ENCODE assay signal across 31 cellular contexts in the genomic region with DNA sequence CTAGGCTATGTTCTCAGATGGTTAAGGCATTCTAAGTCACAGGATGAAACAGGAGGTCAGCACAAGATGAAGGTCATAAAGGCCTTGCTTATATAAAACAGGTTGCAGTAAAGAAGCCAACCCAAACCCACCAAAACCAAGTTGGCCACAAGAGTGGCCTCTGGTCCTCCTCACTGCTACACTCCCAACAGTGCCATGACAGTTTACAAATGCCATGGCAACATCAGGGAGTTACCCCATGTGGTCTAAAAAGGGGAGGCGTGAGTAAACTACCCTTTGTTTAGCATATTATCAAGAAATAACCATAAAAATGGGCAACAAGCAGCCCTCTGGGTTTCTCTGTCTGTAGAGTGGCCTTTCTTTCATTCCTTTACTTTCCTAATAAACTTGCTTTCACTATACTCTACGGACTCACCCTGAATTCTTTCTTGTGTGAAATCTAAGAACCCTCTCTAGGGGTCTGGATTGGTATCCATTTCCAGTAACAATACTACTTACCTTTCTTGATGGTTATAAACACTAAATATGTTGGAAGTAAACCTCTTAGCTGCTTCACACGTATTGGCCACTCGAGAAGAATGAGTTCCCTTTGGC.
"Had no signal": no experiment of that assay in that cellular context is flagged by ENCODE, and none has a peak within 500 bp of the region (broad histone marks: within the 10 kb centered on the region; RNA-seq: fewer than 3 reads in every experiment).

No MANE protein-coding gene starts in this region.

- H3K4me1 Mint-ChIP-seq: activated T-helper 17 cell treated with anti-CD3 and anti-CD28 coated beads, Interleukin-2, amount 50 U/mL, for 72 hours; central memory CD8-positive, alpha-beta T cell; T-helper 17 cell had no signal

- H3K36me3 ChIP-seq: brain microvascular endothelial cell, esophagus squamous epithelium, gastroesophageal sphincter had no signal

- H3K4me3 Mint-ChIP-seq: activated CD8-positive, alpha-beta T cell treated with anti-CD3 and anti-CD28 coated beads for 36 hours; activated naive CD8-positive, alpha-beta T cell; activated T-cell treated with anti-CD3 and anti-CD28 coated beads, Interleukin-2, amount 50 U/mL, for 4 hours; activated T-helper 17 cell treated with anti-CD3 and anti-CD28 coated beads, Interleukin-2, amount 50 U/mL, for 72 hours; central memory CD8-positive, alpha-beta T cell; dendritic cell treated with granulocyte-macrophage colony-stimulating factor and Interleukin-4, amounts not matched to agents 40 ng/mL and 50 ng/mL, for 4 days; T-helper 17 cell; T-helper 2 cell treated with Interferon-gamma antibody and Interleukin-4, amounts not matched to agents 5 μg/mL and 100 μg/mL, for 36 hours had no signal

- H3K9me3 ChIP-seq: esophagus squamous epithelium, gastroesophageal sphincter had no signal

- ATAC-seq: activated CD8-positive, alpha-beta T cell treated with anti-CD3 and anti-CD28 coated beads for 36 hours; activated T-cell treated with anti-CD3 and anti-CD28 coated beads, Interleukin-2, amount 50 U/mL, for 4 hours; activated T-helper 17 cell treated with anti-CD3 and anti-CD28 coated beads, Interleukin-2, amount 50 U/mL, for 72 hours; gastroesophageal sphincter; T-helper 17 cell had no signal

- FAIRE-seq: astrocyte, bronchial epithelial cell, endothelial cell of umbilical vein had no signal

- H3K27me3 Mint-ChIP-seq: activated T-helper 17 cell treated with anti-CD3 and anti-CD28 coated beads, Interleukin-2, amount 50 U/mL, for 72 hours; central memory CD8-positive, alpha-beta T cell; dendritic cell treated with granulocyte-macrophage colony-stimulating factor and Interleukin-4, amounts not matched to agents 40 ng/mL and 50 ng/mL, for 4 days; T-helper 17 cell had no signal

- H3K27me3 ChIP-seq: brain microvascular endothelial cell, dorsolateral prefrontal cortex, esophagus squamous epithelium had no signal

- H3K27ac Mint-ChIP-seq: activated CD8-positive, alpha-beta T cell treated with anti-CD3 and anti-CD28 coated beads for 36 hours; activated naive CD8-positive, alpha-beta T cell; activated T-helper 17 cell treated with anti-CD3 and anti-CD28 coated beads, Interleukin-2, amount 50 U/mL, for 72 hours; dendritic cell treated with granulocyte-macrophage colony-stimulating factor and Interleukin-4, amounts not matched to agents 40 ng/mL and 50 ng/mL, for 4 days; T-helper 17 cell; T-helper 2 cell treated with Interferon-gamma antibody and Interleukin-4, amounts not matched to agents 5 μg/mL and 100 μg/mL, for 36 hours had no signal

- H3K27ac ChIP-seq: brain microvascular endothelial cell, coronary artery, dorsolateral prefrontal cortex, epithelial cell of prostate, esophagus squamous epithelium, gastroesophageal sphincter had no signal

- H3K4me3 ChIP-seq: coronary artery, dorsolateral prefrontal cortex, esophagus squamous epithelium, gastroesophageal sphincter had no signal

- DNase-seq: activated CD4-positive, alpha-beta T cell treated with anti-CD3 and anti-CD28 coated beads for 1 hour; activated CD4-positive, alpha-beta T cell treated with anti-CD3 and anti-CD28 coated beads for 4 hours; activated CD4-positive, alpha-beta T cell treated with anti-CD3 and anti-CD28 coated beads, Interleukin-2, amount 50 U/mL, for 1 hour; activated CD4-positive, alpha-beta T cell treated with anti-CD3 and anti-CD28 coated beads, Interleukin-2, amount 50 U/mL, for 48 hours; activated CD8-positive, alpha-beta memory T cell treated with anti-CD3 and anti-CD28 coated beads for 24 hours; activated CD8-positive, alpha-beta T cell treated with anti-CD3 and anti-CD28 coated beads for 36 hours; activated effector memory CD4-positive, alpha-beta T cell treated with Interleukin-2 at 50 U/mL for 16 hours; activated gamma-delta T cell treated with Interleukin-2 at 50 U/mL for 16 hours; activated naive CD4-positive, alpha-beta T cell treated with anti-CD3 and anti-CD28 coated beads, Interleukin-2, amount 50 U/mL, for 16 hours; activated naive CD4-positive, alpha-beta T cell treated with Interleukin-2 at 50 U/mL for 16 hours; activated T-cell treated with anti-CD3 and anti-CD28 coated beads, Interleukin-2, amount 50 U/mL, for 4 hours; amniotic stem cell; anterior cingulate cortex; brain microvascular endothelial cell; dorsolateral prefrontal cortex; effector memory CD4-positive, alpha-beta T cell; esophagus squamous epithelium; foreskin melanocyte; T-helper 1 cell; T-helper 17 cell had no signal

- H3K9me3 Mint-ChIP-seq: activated CD8-positive, alpha-beta T cell treated with anti-CD3 and anti-CD28 coated beads for 36 hours; activated T-cell treated with anti-CD3 and anti-CD28 coated beads, Interleukin-2, amount 50 U/mL, for 4 hours; activated T-helper 17 cell treated with anti-CD3 and anti-CD28 coated beads, Interleukin-2, amount 50 U/mL, for 72 hours; central memory CD8-positive, alpha-beta T cell; dendritic cell treated with granulocyte-macrophage colony-stimulating factor and Interleukin-4, amounts not matched to agents 40 ng/mL and 50 ng/mL, for 4 days; T-helper 2 cell treated with Interferon-gamma antibody and Interleukin-4, amounts not matched to agents 5 μg/mL and 100 μg/mL, for 36 hours had no signal

- H3K36me3 Mint-ChIP-seq: activated naive CD8-positive, alpha-beta T cell had no signal

- H3K4me1 ChIP-seq: esophagus squamous epithelium, gastroesophageal sphincter had no signal
